Comparison of ENCODE assay signal across 8 cellular contexts in genomic region chr6:151014404-151015150, GRCh38.
DNase-seq lines count a peak whose midpoint lies in the region; ATAC-seq and TF ChIP-seq lines count a peak whose summit lies in the region.

No MANE protein-coding gene starts in this region.

- 35% methylated on average over 6 of the region's 6 CpGs for WGBS in esophagus muscularis mucosa

- peaks cover 0 to 20% (median 0%) of the 10 kb centered on the region in 3 donors for H3K36me3 Mint-ChIP-seq in naive thymus-derived CD8-positive, alpha-beta T cell

- intact Hi-C loops in esophagus muscularis mucosa (cut with DNase I) = loop anchor here (2.0 to 10.0 kb wide), 2 partner anchors 230 to 310 kb away; no protein-coding TSS in a partner anchor

- TF ChIP-seq POLR2A in esophagus muscularis mucosa (IDR thresholded peaks at IDR 0.05; ENCODE audit: low read depth) = no peak

- POLR2A ChIA-PET in naive thymus-derived CD8-positive, alpha-beta T cell (lab: Charles Lee) = no interaction called here

- H3K27ac Mint-ChIP-seq in naive thymus-derived CD8-positive, alpha-beta T cell = peak overlapping the region in 1 of 10 donors; percentile 50

- H2AFZ ChIP-seq in ACC112 (ENCODE audit: low read length, unreplicated experiment) = peak overlapping the region; percentile 16

- no peaks in the 10 kb centered on the region for H3K79me2 ChIP-seq in ACC112 (ENCODE audit: control insufficient read depth, insufficient read depth, low read length, unreplicated experiment)

- peak; percentile 68 for DNase-seq in NCI-H774 (lab: John Stamatoyannopoulos, UW)
- DNase-seq in activated CD8-positive, alpha-beta memory T cell treated with anti-CD3 and anti-CD28 coated beads, Interleukin-2, amount 50 U/mL, for 4 hours = peak; percentile 60
- no peak for DNase-seq in esophagus muscularis mucosa (ENCODE audit: extremely low spot score)
- peak; percentile 23 to 79 (median 50) for DNase-seq in naive thymus-derived CD8-positive, alpha-beta T cell
- DNase-seq in stimulated activated naive CD8-positive, alpha-beta T cell treated with anti-CD3 and anti-CD28 coated beads, Interleukin-15, Interleukin-2, amounts not matched to agents 100 U/mL and 50 U/mL, for 24 hours = peak; percentile 59

- peak overlapping the region; percentile 39; the same call in 1 of the 2 replicates for H3K4me3 ChIP-seq in ACC112 (ENCODE audit: low read depth, low read length)
- peak overlapping the region in 1 of 4 donors; percentile 28 for H3K4me3 ChIP-seq in esophagus muscularis mucosa

- peaks cover 0 to 8% (median 1%) of the 10 kb centered on the region in 4 donors for H3K4me1 Mint-ChIP-seq in naive thymus-derived CD8-positive, alpha-beta T cell

- no peaks in the 10 kb centered on the region for H3K9me3 Mint-ChIP-seq in naive thymus-derived CD8-positive, alpha-beta T cell

- TF ChIP-seq EP300 in esophagus muscularis mucosa (IDR thresholded peaks at IDR 0.05) = no peak

- no peaks in the 10 kb centered on the region for H3K9me3 ChIP-seq in esophagus muscularis mucosa

- ATAC-seq in GM18511 (IDR thresholded peaks at IDR 0.05; ENCODE audit: unreplicated experiment) (peak; percentile 89), HG03432 (IDR thresholded peaks at IDR 0.05; ENCODE audit: unreplicated experiment) (peak; percentile 82)
- peak in 1 of 2 donors; percentile 52 for ATAC-seq in naive thymus-derived CD8-positive, alpha-beta T cell
- peak; percentile 69 for ATAC-seq in stimulated activated naive CD8-positive, alpha-beta T cell treated with anti-CD3 and anti-CD28 coated beads, Interleukin-15, Interleukin-2, amounts not matched to agents 100 U/mL and 50 U/mL, for 24 hours

- H3K36me3 ChIP-seq in ACC112 (ENCODE audit: insufficient read depth, low read length) = peaks cover 13% of the 10 kb centered on the region; the same call in 1 of the 2 replicates
- H3K36me3 ChIP-seq in esophagus muscularis mucosa = peaks cover 0 to 9% (median 0%) of the 10 kb centered on the region in 4 donors

- no peaks in the 10 kb centered on the region for H3K27me3 Mint-ChIP-seq in naive thymus-derived CD8-positive, alpha-beta T cell

- H3K4me1 ChIP-seq in ACC112 (ENCODE audit: control insufficient read depth, insufficient read depth, low read length, unreplicated experiment) = peaks cover 42% of the 10 kb centered on the region
- H3K4me1 ChIP-seq in esophagus muscularis mucosa = peaks cover 3 to 19% (median 5%) of the 10 kb centered on the region in 4 donors

- H3K4me3 Mint-ChIP-seq in naive thymus-derived CD8-positive, alpha-beta T cell = peak overlapping the region in 1 of 10 donors; percentile 9

- H3K27me3 ChIP-seq in ACC112 (ENCODE audit: insufficient read depth, low read length) (no peaks in the 10 kb centered on the region), esophagus muscularis mucosa (no peaks in the 10 kb centered on the region)

- peak; percentile 95 to 99 (median 96) for TF ChIP-seq CTCF in esophagus muscularis mucosa (IDR thresholded peaks at IDR 0.05)

- H3K27ac ChIP-seq in ACC112 (ENCODE audit: low read depth, low read length) (peak overlapping the region; percentile 67), esophagus muscularis mucosa (replicated peaks in 1 of 4) (peak overlapping the region in 1 of 4 donors; percentile 0)
